In the genomic region with DNA sequence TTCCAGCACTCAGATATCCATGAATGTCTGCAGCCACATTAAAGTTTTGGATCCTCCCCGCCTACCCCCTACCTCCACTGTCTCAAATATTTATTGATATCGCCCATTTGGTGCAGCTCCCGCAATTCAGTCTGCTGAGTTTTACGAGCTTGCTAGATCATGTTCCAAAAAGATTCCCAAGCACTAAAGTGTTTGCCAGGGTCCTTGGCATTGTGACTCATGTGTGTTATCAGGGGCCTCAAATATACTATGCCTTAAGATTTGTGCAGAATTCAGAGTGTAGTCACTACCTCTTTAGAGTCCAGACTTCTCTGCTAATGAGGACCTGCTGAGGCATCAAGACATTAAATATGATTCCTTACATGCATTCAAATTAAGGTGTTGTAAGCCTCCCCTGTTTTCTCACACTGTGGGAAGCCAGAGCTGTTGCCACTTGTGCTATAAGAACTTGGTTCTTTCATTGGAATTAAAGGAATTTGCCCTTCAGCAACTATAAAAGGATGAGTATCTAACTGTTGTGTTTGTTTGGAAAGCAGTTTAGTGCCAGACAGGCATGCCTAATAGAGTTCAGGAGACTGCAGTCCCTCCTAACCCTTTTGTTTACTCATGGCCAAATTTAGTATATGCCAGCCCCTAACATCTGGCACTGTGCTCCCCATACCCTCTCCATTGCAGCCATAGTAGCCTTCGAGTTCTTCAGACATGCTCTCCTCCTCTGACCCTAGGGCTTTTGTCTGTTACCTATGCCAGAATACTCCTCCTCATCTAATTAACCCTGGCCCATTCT, we compare ENCODE assay signal across 11 cellular contexts.
DNase-seq lines count a peak whose midpoint lies in the region; ATAC-seq, FAIRE-seq and TF ChIP-seq lines count a peak whose summit lies in the region.
"Had no signal": no experiment of that assay in that cellular context is flagged by ENCODE, and none has a peak within 500 bp of the region (broad histone marks: within the 10 kb centered on the region; RNA-seq: fewer than 3 reads in every experiment).

No MANE protein-coding gene starts in this region.

- no peak overlapping the region for H3K4me3 Mint-ChIP-seq in HFFc6
- no peak overlapping the region for H3K4me3 Mint-ChIP-seq in astrocyte (ENCODE audit: unreplicated experiment)
- no peak overlapping the region for H3K4me3 Mint-ChIP-seq in T-cell
- no peak overlapping the region for H3K4me3 Mint-ChIP-seq in activated T-cell treated with anti-CD3 and anti-CD28 coated beads, Interleukin-2, amount 50 U/mL, for 72 hours
- H3K4me3 Mint-ChIP-seq: T-helper 17 cell had no signal

- dilution Hi-C loops in keratinocyte (cut with MboI; ENCODE audit: extremely low pct_ligation_motif_present, low sequenced_read_pairs) = no loop called here

- no peaks in the 10 kb centered on the region for H4K20me1 ChIP-seq in astrocyte (ENCODE audit: insufficient read depth, low read length)
- H4K20me1 ChIP-seq in keratinocyte (ENCODE audit: control insufficient read depth, extremely low read depth, insufficient read depth, low read length) = no peaks in the 10 kb centered on the region

- H3K27ac Mint-ChIP-seq in HFFc6 (peak overlapping the region; percentile 1), astrocyte (ENCODE audit: unreplicated experiment) (peak overlapping the region; percentile 70), T-cell (no peak overlapping the region)
- H3K27ac Mint-ChIP-seq in activated T-cell treated with anti-CD3 and anti-CD28 coated beads, Interleukin-2, amount 50 U/mL, for 72 hours = no peak overlapping the region
- H3K27ac Mint-ChIP-seq: T-helper 17 cell had no signal

- H3K27me3 Mint-ChIP-seq in HFFc6 (ENCODE audit: insufficient read depth) (no peaks in the 10 kb centered on the region; the same call in 1 of the 2 replicates), astrocyte (ENCODE audit: low read depth, unreplicated experiment) (no peaks in the 10 kb centered on the region), T-cell (no peaks in the 10 kb centered on the region)
- H3K27me3 Mint-ChIP-seq in activated T-cell treated with anti-CD3 and anti-CD28 coated beads, Interleukin-2, amount 50 U/mL, for 72 hours (ENCODE audit: low read depth) = no peaks in the 10 kb centered on the region
- H3K27me3 Mint-ChIP-seq: T-helper 17 cell had no signal

- no peak overlapping the region for H2AFZ ChIP-seq in astrocyte (ENCODE audit: low read depth, low read length)
- peak overlapping the region; percentile 50 for H2AFZ ChIP-seq in keratinocyte (ENCODE audit: control insufficient read depth, low read length)

- H3K9me3 Mint-ChIP-seq in HFFc6 = no peaks in the 10 kb centered on the region
- peaks cover 4% of the 10 kb centered on the region for H3K9me3 Mint-ChIP-seq in astrocyte (ENCODE audit: unreplicated experiment)
- no peaks in the 10 kb centered on the region for H3K9me3 Mint-ChIP-seq in T-cell
- no peaks in the 10 kb centered on the region for H3K9me3 Mint-ChIP-seq in activated T-cell treated with anti-CD3 and anti-CD28 coated beads, Interleukin-2, amount 50 U/mL, for 72 hours

- H3K36me3 ChIP-seq in astrocyte (ENCODE audit: insufficient read depth, low read length) = no peaks in the 10 kb centered on the region
- H3K36me3 ChIP-seq in keratinocyte (ENCODE audit: control insufficient read depth in 2 of 2, extremely low read depth in 1 of 2, insufficient read depth in 2 of 2, low read length in 2 of 2) = no peaks in the 10 kb centered on the region

- no peak for TF ChIP-seq CTCF in HFFc6 (IDR thresholded peaks at IDR 0.05)
- TF ChIP-seq CTCF in astrocyte (IDR thresholded peaks at IDR 0.05; ENCODE audit: insufficient read depth, low read depth, low read length) = no peak
- TF ChIP-seq CTCF in keratinocyte (optimal IDR thresholded peaks at IDR 0.05 in 1 of 3, IDR thresholded peaks at IDR 0.05 in 1 of 3, conservative IDR thresholded peaks at IDR 0.05 in 1 of 3; ENCODE audit: extremely low read depth in 1 of 3, insufficient read depth in 2 of 3, low read length in 3 of 3) = no peak

- POLR2A ChIA-PET in T-cell (lab: Charles Lee) = no interaction called here

- H3K9me1 ChIP-seq in keratinocyte (ENCODE audit: control insufficient read depth, extremely low read depth, insufficient read depth, low read length) = no peaks in the 10 kb centered on the region

- no peak overlapping the region for H3K9ac ChIP-seq in astrocyte (ENCODE audit: low read length)
- peak overlapping the region; percentile 39 for H3K9ac ChIP-seq in keratinocyte (ENCODE audit: control insufficient read depth, extremely low read depth, insufficient read depth, low read length)

- H3K27me3 ChIP-seq in astrocyte (ENCODE audit: insufficient read depth, low read length) (no peaks in the 10 kb centered on the region), keratinocyte (ENCODE audit: control insufficient read depth, extremely low read depth, insufficient read depth, low read length) (no peaks in the 10 kb centered on the region)

- FAIRE-seq in astrocyte (lab: Jason Lieb, UNC) (peak; percentile 39), keratinocyte (lab: Jason Lieb, UNC) (peak; percentile 94)

- H3K27ac ChIP-seq in astrocyte (ENCODE audit: low read depth, low read length) (no peak overlapping the region), keratinocyte (ENCODE audit: control insufficient read depth, insufficient read depth, low read length) (peak overlapping the region; percentile 68)
- H3K27ac ChIP-seq: HL-60 had no signal

- H3K9me3 ChIP-seq in astrocyte (ENCODE audit: insufficient read depth, low read depth, low read length) (no peaks in the 10 kb centered on the region), keratinocyte (ENCODE audit: control insufficient read depth, low read depth, low read length) (no peaks in the 10 kb centered on the region)

- H3K79me2 ChIP-seq in astrocyte (ENCODE audit: insufficient read depth, low read length) = no peaks in the 10 kb centered on the region
- no peaks in the 10 kb centered on the region for H3K79me2 ChIP-seq in keratinocyte (ENCODE audit: control insufficient read depth, insufficient read depth, low read length)

- H3K4me1 Mint-ChIP-seq in HFFc6 (ENCODE audit: low read depth) = peaks cover 33% of the 10 kb centered on the region
- H3K4me1 Mint-ChIP-seq in astrocyte (ENCODE audit: low read depth, unreplicated experiment) = peaks cover 14% of the 10 kb centered on the region
- H3K4me1 Mint-ChIP-seq in T-cell = no peaks in the 10 kb centered on the region
- H3K4me1 Mint-ChIP-seq in activated T-cell treated with anti-CD3 and anti-CD28 coated beads, Interleukin-2, amount 50 U/mL, for 72 hours (ENCODE audit: low read depth) = peaks cover 5% of the 10 kb centered on the region
- H3K4me1 Mint-ChIP-seq: T-helper 17 cell had no signal

- H3K4me1 ChIP-seq in astrocyte (ENCODE audit: insufficient read depth, low read length) = no peaks in the 10 kb centered on the region
- H3K4me1 ChIP-seq in keratinocyte (ENCODE audit: control insufficient read depth, extremely low read depth, insufficient read depth, low read length) = peaks cover 13% of the 10 kb centered on the region

- no peak for ATAC-seq in GM21717 (IDR thresholded peaks at IDR 0.05; ENCODE audit: unreplicated experiment)
- no peak for ATAC-seq in T-cell (replicated peaks in 1 of 4)
- no peak for ATAC-seq in activated T-cell treated with anti-CD3 and anti-CD28 coated beads, Interleukin-2, amount 50 U/mL, for 72 hours (replicated peaks in 1 of 2)
- ATAC-seq: T-helper 17 cell had no signal

- H3K36me3 Mint-ChIP-seq in HFFc6 (ENCODE audit: low read depth) = no peaks in the 10 kb centered on the region
- H3K36me3 Mint-ChIP-seq in astrocyte (ENCODE audit: low read depth, unreplicated experiment) = no peaks in the 10 kb centered on the region
- peaks cover 30% of the 10 kb centered on the region for H3K36me3 Mint-ChIP-seq in T-cell
- H3K36me3 Mint-ChIP-seq in activated T-cell treated with anti-CD3 and anti-CD28 coated beads, Interleukin-2, amount 50 U/mL, for 72 hours (ENCODE audit: insufficient read depth in 2 of 2) = no peaks in the 10 kb centered on the region

- no peak overlapping the region for H3K4me3 ChIP-seq in astrocyte (ENCODE audit: insufficient read depth, low read depth, low read length)
- peak overlapping the region in 2 of 3 experiments; percentile 18 to 45 for H3K4me3 ChIP-seq in keratinocyte (ENCODE audit: control insufficient read depth in 2 of 3, extremely low read depth in 1 of 3, insufficient read depth in 2 of 3, low read depth in 1 of 3, low read length in 3 of 3)

- H3K4me2 ChIP-seq in astrocyte (ENCODE audit: low read length) = no peak overlapping the region
- peak overlapping the region; percentile 79 for H3K4me2 ChIP-seq in keratinocyte (ENCODE audit: control insufficient read depth, extremely low read depth, insufficient read depth, low read depth, low read length)

- peak; percentile 5 for DNase-seq in COLO668 (lab: John Stamatoyannopoulos, UW; ENCODE audit: unreplicated experiment)
- DNase-seq in HFFc6 = peak; percentile 82
- DNase-seq in astrocyte (ENCODE audit: low read depth) = peak; percentile 31
- no peak for DNase-seq in keratinocyte (ENCODE audit: low read depth, low spot score)
- DNase-seq in NCI-H774 (lab: John Stamatoyannopoulos, UW) = no peak
- no peak for DNase-seq in T-cell
- DNase-seq in activated T-cell treated with anti-CD3 and anti-CD28 coated beads, Interleukin-2, amount 50 U/mL, for 72 hours = no peak
- DNase-seq: NCI-H2029, T-helper 17 cell had no signal

- CTCF ChIA-PET in T-cell (lab: Charles Lee) = no interaction called here

Comparison
In these comparisons a context has a peak if more than half of its experiments do, and no peak if none do; other contexts are left out.
1. DNase-seq: peak in COLO668 (single experiment), HFFc6 (single experiment) and astrocyte (single experiment); none in keratinocyte (single experiment), NCI-H774 (single experiment), T-cell (0 of 34) and activated T-cell treated with anti-CD3 and anti-CD28 coated beads, Interleukin-2, amount 50 U/mL, for 72 hours (0 of 2).
2. H3K27ac Mint-ChIP-seq: peak in HFFc6 (single experiment) and astrocyte (single experiment); none in T-cell (0 of 2) and activated T-cell treated with anti-CD3 and anti-CD28 coated beads, Interleukin-2, amount 50 U/mL, for 72 hours (single experiment).